In the genomic region with DNA sequence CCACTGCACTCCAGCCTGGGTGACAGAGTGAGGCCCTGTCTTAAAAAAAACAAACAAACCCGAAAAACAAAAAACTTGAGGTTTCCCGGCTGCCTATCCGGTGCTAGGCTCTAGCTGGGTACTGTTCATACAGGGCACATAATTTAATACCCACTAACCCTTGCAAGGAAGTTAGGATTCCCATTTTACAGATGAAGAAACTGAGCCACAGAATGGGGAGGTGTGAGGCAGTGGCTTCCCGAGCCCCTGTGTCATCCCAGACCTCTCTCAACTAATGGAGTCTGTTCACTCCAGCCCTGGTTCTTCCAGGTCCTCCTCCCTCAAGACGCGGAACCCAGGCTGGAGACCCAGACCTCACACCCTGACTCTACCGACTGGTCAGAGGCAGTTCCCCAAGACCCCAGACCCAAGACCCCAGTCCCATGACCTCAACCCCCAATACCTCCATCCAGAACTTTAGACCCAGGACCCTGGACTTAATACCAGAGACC, we compare ENCODE assay signal across 8 cellular contexts. TPM values are rescaled to one million over a fixed set of nuclear protein-coding genes. Genes with fewer than 3 reads are reported as not detected.
DNase-seq lines count a peak whose midpoint lies in the region; ATAC-seq and TF ChIP-seq lines count a peak whose summit lies in the region.

No MANE protein-coding gene starts in this region.

- TF ChIP-seq CTCF in body of pancreas (IDR thresholded peaks at IDR 0.05) (no peak), vagina (IDR thresholded peaks at IDR 0.05) (no peak)

- H3K9me3 ChIP-seq in HUES64 (ENCODE audit: insufficient read depth, low read depth, low read length): no peaks in the 10 kb centered on the region
- H3K9me3 ChIP-seq in body of pancreas: no peaks in the 10 kb centered on the region
- H3K9me3 ChIP-seq in vagina: no peaks in the 10 kb centered on the region

- H3K56ac ChIP-seq in mesendoderm (ENCODE audit: low read length): peak overlapping the region; percentile 99

- H3K27me3 ChIP-seq in ACC112 (ENCODE audit: insufficient read depth, low read length) (no peaks in the 10 kb centered on the region), HUES64 (ENCODE audit: insufficient read depth, low read length) (no peaks in the 10 kb centered on the region), body of pancreas (no peaks in the 10 kb centered on the region), mesendoderm (ENCODE audit: insufficient read depth, low read length, poor library complexity) (no peaks in the 10 kb centered on the region), vagina (no peaks in the 10 kb centered on the region)

- H2BK120ac ChIP-seq in mesendoderm (ENCODE audit: low read depth, low read length): no peak overlapping the region

- H3K18ac ChIP-seq in mesendoderm (ENCODE audit: low read length): no peak overlapping the region

- TF ChIP-seq POLR2A in body of pancreas (IDR thresholded peaks at IDR 0.05) (no peak), vagina (IDR thresholded peaks at IDR 0.05) (no peak)

- DNase-seq in body of pancreas (no peak), mesendoderm (peak; percentile 14), vagina (ENCODE audit: extremely low spot score in 2 of 2) (peak in 1 of 2 donors; percentile 90), NCI-H446 treated with DMSO at 0.1 percent for 48 hours (lab: John Stamatoyannopoulos, UW) (no peak), T-helper 9 cell (no peak)

- WGBS in HUES64: 47% methylated on average over 7 of the region's 7 CpGs
- 19 to 21% methylated on average over 7 of the region's 7 CpGs for WGBS in body of pancreas, 2 donors
- no CpG with 5 or more reads among the region's 7 CpGs for WGBS in mesendoderm (ENCODE audit: extremely low coverage, insufficient coverage, low lambda C conversion rate)

- H4K5ac ChIP-seq in mesendoderm (ENCODE audit: low read length): no peak overlapping the region

- intact Hi-C loops in body of pancreas (cut with DNase I) (no loop called here), vagina (cut with DNase I) (no loop called here)

- H3K4me1 ChIP-seq in ACC112 (ENCODE audit: control insufficient read depth, insufficient read depth, low read length, unreplicated experiment) (peaks cover 2% of the 10 kb centered on the region), HUES64 (ENCODE audit: insufficient read depth, low read length) (no peaks in the 10 kb centered on the region), body of pancreas (peaks cover 39% of the 10 kb centered on the region), mesendoderm (ENCODE audit: control insufficient read depth, low read depth, low read length) (no peaks in the 10 kb centered on the region), vagina (peaks cover 38% of the 10 kb centered on the region)

- peaks cover 4% of the 10 kb centered on the region for H3K79me1 ChIP-seq in mesendoderm (ENCODE audit: low read length)

- peak overlapping the region; percentile 39 for H3K4ac ChIP-seq in mesendoderm (ENCODE audit: low read depth, low read length)

- H3K23ac ChIP-seq in mesendoderm (ENCODE audit: low read length): no peak overlapping the region

- H2AK5ac ChIP-seq in mesendoderm (ENCODE audit: low read length): no peak overlapping the region

- 0 out of 2 replicates have a peak overlapping the region, but pooled peaks have one; percentile 2 for H3K27ac ChIP-seq in ACC112 (ENCODE audit: low read depth, low read length)
- H3K27ac ChIP-seq in HUES64 (ENCODE audit: low read depth, low read length): no peak overlapping the region
- peak overlapping the region; percentile 73 to 97 (median 86) for H3K27ac ChIP-seq in body of pancreas
- no peak overlapping the region for H3K27ac ChIP-seq in mesendoderm (ENCODE audit: low read depth, low read length)
- peak overlapping the region; percentile 92 for H3K27ac ChIP-seq in vagina

- H3K4me3 ChIP-seq in ACC112 (ENCODE audit: low read depth, low read length) (peak overlapping the region; percentile 86), HUES64 (ENCODE audit: low read length) (peak overlapping the region; percentile 81), body of pancreas (peak overlapping the region; percentile 96 to 98), mesendoderm (ENCODE audit: low read length) (peak overlapping the region; percentile 96), vagina (peak overlapping the region; percentile 60 to 86)

- H3K9ac ChIP-seq in HUES64 (ENCODE audit: low read depth, low read length): peak overlapping the region; percentile 77
- peak overlapping the region; percentile 99 for H3K9ac ChIP-seq in mesendoderm (ENCODE audit: low read length)

- H2AFZ ChIP-seq in ACC112 (ENCODE audit: low read length, unreplicated experiment): peak overlapping the region; percentile 15

- H4K8ac ChIP-seq in mesendoderm (ENCODE audit: low read depth, low read length): peak overlapping the region; percentile 30

- H2BK5ac ChIP-seq in mesendoderm (ENCODE audit: low read length): no peak overlapping the region

- ATAC-seq in body of pancreas: no peak
- no peak for ATAC-seq in HG02885 (IDR thresholded peaks at IDR 0.05; ENCODE audit: poor library complexity, unreplicated experiment)

- H3K4me2 ChIP-seq in mesendoderm (ENCODE audit: low read length): peak overlapping the region; percentile 90

- H3K79me2 ChIP-seq in ACC112 (ENCODE audit: control insufficient read depth, insufficient read depth, low read length, unreplicated experiment): peaks cover 11% of the 10 kb centered on the region
- H3K79me2 ChIP-seq in mesendoderm (ENCODE audit: control insufficient read depth, insufficient read depth, low read length): peaks cover 4% of the 10 kb centered on the region

- H3K36me3 ChIP-seq in ACC112 (ENCODE audit: insufficient read depth, low read length) (no peaks in the 10 kb centered on the region), HUES64 (ENCODE audit: insufficient read depth, low read length) (peaks cover 24% of the 10 kb centered on the region), body of pancreas (replicated peaks in 1 of 2; ENCODE audit: insufficient read depth in 1 of 2, low read depth in 2 of 2) (peaks cover 0 to 1% of the 10 kb centered on the region in 2 donors), mesendoderm (ENCODE audit: control insufficient read depth, insufficient read depth, low read length) (no peaks in the 10 kb centered on the region), vagina (peaks cover 0 to 20% of the 10 kb centered on the region in 2 donors)

- no peak overlapping the region for H2BK15ac ChIP-seq in mesendoderm (replicated peaks; ENCODE audit: low read depth)

RNA-seq across cellular contexts. Expression of a gene that starts 0.6 kb away (rescaled TPM):
- polyA plus RNA-seq in HUES64 (2013, experiment 1 of 2): 12.9 TPM
- polyA plus RNA-seq in HUES64 (2013, experiment 2 of 2): 14.9 TPM
- total RNA-seq in body of pancreas: 10 to 100 TPM; 20.0 to 35.6 TPM
- 13.1 TPM for polyA plus RNA-seq in mesendoderm (2013, experiment 1 of 2)
- 14.3 TPM for polyA plus RNA-seq in mesendoderm (2013, experiment 2 of 2)
- total RNA-seq in vagina: 46.2 TPM

RNA-seq across cellular contexts. Expression of a gene that starts 1.6 kb away (rescaled TPM):
- 55.1 TPM for polyA plus RNA-seq in HUES64 (2013, experiment 1 of 2)
- polyA plus RNA-seq in HUES64 (2013, experiment 2 of 2): 47.5 TPM
- total RNA-seq in body of pancreas: 10 to 100 TPM; 78.9 to 86.0 TPM
- polyA plus RNA-seq in mesendoderm (2013, experiment 1 of 2): 66.5 TPM
- 68.8 TPM for polyA plus RNA-seq in mesendoderm (2013, experiment 2 of 2)
- 30.4 TPM for total RNA-seq in vagina

RNA-seq across cellular contexts. Expression of a gene that starts 11.1 kb away (rescaled TPM):
- not detected for polyA plus RNA-seq in HUES64 (2013, experiment 1 of 2)
- polyA plus RNA-seq in HUES64 (2013, experiment 2 of 2): not detected
- total RNA-seq in body of pancreas (not detected), vagina (not detected)
- not detected for polyA plus RNA-seq in mesendoderm (2013, experiment 1 of 2)
- polyA plus RNA-seq in mesendoderm (2013, experiment 2 of 2): not detected

RNA-seq across cellular contexts. Expression of a gene that starts 25.3 kb away (rescaled TPM):
- 2.6 TPM for polyA plus RNA-seq in HUES64 (2013, experiment 1 of 2)
- 3.7 TPM for polyA plus RNA-seq in HUES64 (2013, experiment 2 of 2)
- total RNA-seq in body of pancreas (under 1 TPM in 1 of 2 donors, not detected in 1; 0.78 TPM), vagina (1.2 TPM)
- polyA plus RNA-seq in mesendoderm (2013, experiment 1 of 2): 6.0 TPM
- polyA plus RNA-seq in mesendoderm (2013, experiment 2 of 2): 5.2 TPM

RNA-seq across cellular contexts. Expression of a gene that starts 52.7 kb away (rescaled TPM):
- 5.8 TPM for polyA plus RNA-seq in HUES64 (2013, experiment 1 of 2)
- polyA plus RNA-seq in HUES64 (2013, experiment 2 of 2): 8.7 TPM
- total RNA-seq in body of pancreas (10 to 100 TPM; 15.8 to 21.4 TPM), vagina (17.7 TPM)
- 4.2 TPM for polyA plus RNA-seq in mesendoderm (2013, experiment 1 of 2)
- polyA plus RNA-seq in mesendoderm (2013, experiment 2 of 2): 3.8 TPM

Comparison
In these comparisons a context has a peak if more than half of its experiments do, and no peak if none do; other contexts are left out.
1. H3K27ac ChIP-seq: peak in ACC112 (single experiment), body of pancreas (4 of 4) and vagina (single experiment); none in HUES64 (single experiment) and mesendoderm (single experiment).
2. Peak in every context shown above with its lines, with median percentiles within 50 percentile points of each other: H3K4me3 ChIP-seq.